In genomic region chr9:98833090-98833956, GRCh38 we compare ENCODE assay signal across 1 cellular context.
TF ChIP-seq lines count a peak whose summit lies in the region.

No MANE protein-coding gene starts in this region.

TF ChIP-seq in K562, 482 proteins besides CTCF, POLR2A, EP300 and RAD21 (continued from another document and continues in another):
- TF ChIP-seq E2F5 (CRISPR knock-in tag; IDR thresholded peaks at IDR 0.05) (no peak), KLF16 (IDR thresholded peaks at IDR 0.05) (no peak), CAMTA2 (CRISPR knock-in tag; conservative IDR thresholded peaks at IDR 0.05) (no peak), KLF1 (tag; IDR thresholded peaks at IDR 0.05) (peak; percentile 69), GTF2A2 (tag; IDR thresholded peaks at IDR 0.05) (no peak), NKRF (IDR thresholded peaks at IDR 0.05; ENCODE audit: borderline replicate concordance) (peak; percentile 87; the same call in 1 of the 2 replicates), RCOR1 (IDR thresholded peaks at IDR 0.05; ENCODE audit: borderline replicate concordance in 1 of 2, low read depth in 2 of 2, low read length in 2 of 2) (peak in 1 of 2 experiments; percentile 78; a peak in 3 of 4 replicates), NFRKB (IDR thresholded peaks at IDR 0.05; ENCODE audit: low read depth) (peak; percentile 91), EHMT2 (IDR thresholded peaks at IDR 0.05) (0 out of 2 replicates have a peak, but pooled peaks have one; percentile 3), RBM25 (IDR thresholded peaks at IDR 0.05; ENCODE audit: low read depth, low read length, severe bottlenecking) (peak; percentile 69), NFATC3 (IDR thresholded peaks at IDR 0.05) (no peak), PURB (CRISPR knock-in tag; IDR thresholded peaks at IDR 0.05; ENCODE audit: low read depth) (no peak), SETDB1 (IDR thresholded peaks at IDR 0.05; ENCODE audit: low read length) (no peak), ZC3H4 (CRISPR knock-in tag; IDR thresholded peaks at IDR 0.05; ENCODE audit: borderline replicate concordance) (no peak), KLF6 (CRISPR knock-in tag; IDR thresholded peaks at IDR 0.05; ENCODE audit: borderline replicate concordance) (no peak; the same call in 1 of the 2 replicates), JUNB (CRISPR knock-in tag; conservative IDR thresholded peaks at IDR 0.05) (no peak), PRMT5 (CRISPR knock-in tag; IDR thresholded peaks at IDR 0.05) (no peak), HNRNPUL1 (IDR thresholded peaks at IDR 0.05; ENCODE audit: low read length) (no peak), ZKSCAN1 (IDR thresholded peaks at IDR 0.05; ENCODE audit: low read depth, low read length) (peak; percentile 81), ZNF174 (CRISPR knock-in tag; IDR thresholded peaks at IDR 0.05) (no peak), TBP (optimal IDR thresholded peaks at IDR 0.05; ENCODE audit: low read depth, low read length) (peak; percentile 81), UBTF (IDR thresholded peaks at IDR 0.05; ENCODE audit: borderline replicate concordance in 1 of 2, low read depth in 2 of 2, low read length in 2 of 2) (0 out of 4 replicates have a peak, but pooled peaks of 1 of the 2 experiments have one; percentile 61), HOXB6 (CRISPR knock-in tag; IDR thresholded peaks at IDR 0.05; ENCODE audit: borderline replicate concordance) (no peak), CBFA2T3 (IDR thresholded peaks at IDR 0.05) (peak; percentile 85), SMARCC2 (IDR thresholded peaks at IDR 0.05; ENCODE audit: low read depth) (no peak), HSF4 (CRISPR knock-in tag; IDR thresholded peaks at IDR 0.05; ENCODE audit: borderline replicate concordance) (peak; percentile 42; the same call in 1 of the 2 replicates), TAF7 (tag; IDR thresholded peaks at IDR 0.05) (peak; percentile 58; the same call in 1 of the 2 replicates), XRCC4 (IDR thresholded peaks at IDR 0.05; ENCODE audit: extremely low read depth, insufficient read depth, insufficient read length) (no peak), TBL1XR1 (IDR thresholded peaks at IDR 0.05; ENCODE audit: low read length in 2 of 2) (peak; percentile 83 to 87), ZNF282 (CRISPR knock-in tag; IDR thresholded peaks at IDR 0.05) (no peak), SMAD2 (IDR thresholded peaks at IDR 0.05; ENCODE audit: low read depth, low read length) (no peak), RBM39 (optimal IDR thresholded peaks at IDR 0.05; ENCODE audit: low read depth, low read length) (no peak), CREB1 (IDR thresholded peaks at IDR 0.05) (no peak), CREB1 (CRISPR knock-in tag; IDR thresholded peaks at IDR 0.05) (peak; percentile 28; the same call in 1 of the 2 replicates), XRCC5 (IDR thresholded peaks at IDR 0.05; ENCODE audit: low read depth, low read length) (peak; percentile 64; the same call in 1 of the 2 replicates), OTX1 (CRISPR knock-in tag; IDR thresholded peaks at IDR 0.05) (peak; percentile 13; the same call in 1 of the 2 replicates), TCF3 (CRISPR knock-in tag; IDR thresholded peaks at IDR 0.05) (peak; percentile 80), HMGN3 (IDR thresholded peaks at IDR 0.05; ENCODE audit: borderline replicate concordance, extremely low read depth, insufficient read length, low read depth, low read length) (no peak), RFX5 (IDR thresholded peaks at IDR 0.05; ENCODE audit: low read depth, low read length) (no peak)
- TF ChIP-seq, protein P1, sequence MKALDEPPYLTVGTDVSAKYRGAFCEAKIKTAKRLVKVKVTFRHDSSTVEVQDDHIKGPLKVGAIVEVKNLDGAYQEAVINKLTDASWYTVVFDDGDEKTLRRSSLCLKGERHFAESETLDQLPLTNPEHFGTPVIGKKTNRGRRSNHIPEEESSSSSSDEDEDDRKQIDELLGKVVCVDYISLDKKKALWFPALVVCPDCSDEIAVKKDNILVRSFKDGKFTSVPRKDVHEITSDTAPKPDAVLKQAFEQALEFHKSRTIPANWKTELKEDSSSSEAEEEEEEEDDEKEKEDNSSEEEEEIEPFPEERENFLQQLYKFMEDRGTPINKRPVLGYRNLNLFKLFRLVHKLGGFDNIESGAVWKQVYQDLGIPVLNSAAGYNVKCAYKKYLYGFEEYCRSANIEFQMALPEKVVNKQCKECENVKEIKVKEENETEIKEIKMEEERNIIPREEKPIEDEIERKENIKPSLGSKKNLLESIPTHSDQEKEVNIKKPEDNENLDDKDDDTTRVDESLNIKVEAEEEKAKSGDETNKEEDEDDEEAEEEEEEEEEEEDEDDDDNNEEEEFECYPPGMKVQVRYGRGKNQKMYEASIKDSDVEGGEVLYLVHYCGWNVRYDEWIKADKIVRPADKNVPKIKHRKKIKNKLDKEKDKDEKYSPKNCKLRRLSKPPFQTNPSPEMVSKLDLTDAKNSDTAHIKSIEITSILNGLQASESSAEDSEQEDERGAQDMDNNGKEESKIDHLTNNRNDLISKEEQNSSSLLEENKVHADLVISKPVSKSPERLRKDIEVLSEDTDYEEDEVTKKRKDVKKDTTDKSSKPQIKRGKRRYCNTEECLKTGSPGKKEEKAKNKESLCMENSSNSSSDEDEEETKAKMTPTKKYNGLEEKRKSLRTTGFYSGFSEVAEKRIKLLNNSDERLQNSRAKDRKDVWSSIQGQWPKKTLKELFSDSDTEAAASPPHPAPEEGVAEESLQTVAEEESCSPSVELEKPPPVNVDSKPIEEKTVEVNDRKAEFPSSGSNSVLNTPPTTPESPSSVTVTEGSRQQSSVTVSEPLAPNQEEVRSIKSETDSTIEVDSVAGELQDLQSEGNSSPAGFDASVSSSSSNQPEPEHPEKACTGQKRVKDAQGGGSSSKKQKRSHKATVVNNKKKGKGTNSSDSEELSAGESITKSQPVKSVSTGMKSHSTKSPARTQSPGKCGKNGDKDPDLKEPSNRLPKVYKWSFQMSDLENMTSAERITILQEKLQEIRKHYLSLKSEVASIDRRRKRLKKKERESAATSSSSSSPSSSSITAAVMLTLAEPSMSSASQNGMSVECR (CRISPR knock-in tag; IDR thresholded peaks at IDR 0.05): 0 out of 2 replicates have a peak, but pooled peaks have one; percentile 29
- TF ChIP-seq, protein P2, sequence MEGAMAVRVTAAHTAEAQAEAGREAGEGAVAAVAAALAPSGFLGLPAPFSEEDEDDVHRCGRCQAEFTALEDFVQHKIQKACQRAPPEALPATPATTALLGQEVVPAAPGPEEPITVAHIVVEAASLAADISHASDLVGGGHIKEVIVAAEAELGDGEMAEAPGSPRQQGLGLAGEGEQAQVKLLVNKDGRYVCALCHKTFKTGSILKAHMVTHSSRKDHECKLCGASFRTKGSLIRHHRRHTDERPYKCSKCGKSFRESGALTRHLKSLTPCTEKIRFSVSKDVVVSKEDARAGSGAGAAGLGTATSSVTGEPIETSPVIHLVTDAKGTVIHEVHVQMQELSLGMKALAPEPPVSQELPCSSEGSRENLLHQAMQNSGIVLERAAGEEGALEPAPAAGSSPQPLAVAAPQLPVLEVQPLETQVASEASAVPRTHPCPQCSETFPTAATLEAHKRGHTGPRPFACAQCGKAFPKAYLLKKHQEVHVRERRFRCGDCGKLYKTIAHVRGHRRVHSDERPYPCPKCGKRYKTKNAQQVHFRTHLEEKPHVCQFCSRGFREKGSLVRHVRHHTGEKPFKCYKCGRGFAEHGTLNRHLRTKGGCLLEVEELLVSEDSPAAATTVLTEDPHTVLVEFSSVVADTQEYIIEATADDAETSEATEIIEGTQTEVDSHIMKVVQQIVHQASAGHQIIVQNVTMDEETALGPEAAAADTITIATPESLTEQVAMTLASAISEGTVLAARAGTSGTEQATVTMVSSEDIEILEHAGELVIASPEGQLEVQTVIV (CRISPR knock-in tag; IDR thresholded peaks at IDR 0.05; ENCODE audit: borderline replicate concordance): no peak
- TF ChIP-seq, protein P3, sequence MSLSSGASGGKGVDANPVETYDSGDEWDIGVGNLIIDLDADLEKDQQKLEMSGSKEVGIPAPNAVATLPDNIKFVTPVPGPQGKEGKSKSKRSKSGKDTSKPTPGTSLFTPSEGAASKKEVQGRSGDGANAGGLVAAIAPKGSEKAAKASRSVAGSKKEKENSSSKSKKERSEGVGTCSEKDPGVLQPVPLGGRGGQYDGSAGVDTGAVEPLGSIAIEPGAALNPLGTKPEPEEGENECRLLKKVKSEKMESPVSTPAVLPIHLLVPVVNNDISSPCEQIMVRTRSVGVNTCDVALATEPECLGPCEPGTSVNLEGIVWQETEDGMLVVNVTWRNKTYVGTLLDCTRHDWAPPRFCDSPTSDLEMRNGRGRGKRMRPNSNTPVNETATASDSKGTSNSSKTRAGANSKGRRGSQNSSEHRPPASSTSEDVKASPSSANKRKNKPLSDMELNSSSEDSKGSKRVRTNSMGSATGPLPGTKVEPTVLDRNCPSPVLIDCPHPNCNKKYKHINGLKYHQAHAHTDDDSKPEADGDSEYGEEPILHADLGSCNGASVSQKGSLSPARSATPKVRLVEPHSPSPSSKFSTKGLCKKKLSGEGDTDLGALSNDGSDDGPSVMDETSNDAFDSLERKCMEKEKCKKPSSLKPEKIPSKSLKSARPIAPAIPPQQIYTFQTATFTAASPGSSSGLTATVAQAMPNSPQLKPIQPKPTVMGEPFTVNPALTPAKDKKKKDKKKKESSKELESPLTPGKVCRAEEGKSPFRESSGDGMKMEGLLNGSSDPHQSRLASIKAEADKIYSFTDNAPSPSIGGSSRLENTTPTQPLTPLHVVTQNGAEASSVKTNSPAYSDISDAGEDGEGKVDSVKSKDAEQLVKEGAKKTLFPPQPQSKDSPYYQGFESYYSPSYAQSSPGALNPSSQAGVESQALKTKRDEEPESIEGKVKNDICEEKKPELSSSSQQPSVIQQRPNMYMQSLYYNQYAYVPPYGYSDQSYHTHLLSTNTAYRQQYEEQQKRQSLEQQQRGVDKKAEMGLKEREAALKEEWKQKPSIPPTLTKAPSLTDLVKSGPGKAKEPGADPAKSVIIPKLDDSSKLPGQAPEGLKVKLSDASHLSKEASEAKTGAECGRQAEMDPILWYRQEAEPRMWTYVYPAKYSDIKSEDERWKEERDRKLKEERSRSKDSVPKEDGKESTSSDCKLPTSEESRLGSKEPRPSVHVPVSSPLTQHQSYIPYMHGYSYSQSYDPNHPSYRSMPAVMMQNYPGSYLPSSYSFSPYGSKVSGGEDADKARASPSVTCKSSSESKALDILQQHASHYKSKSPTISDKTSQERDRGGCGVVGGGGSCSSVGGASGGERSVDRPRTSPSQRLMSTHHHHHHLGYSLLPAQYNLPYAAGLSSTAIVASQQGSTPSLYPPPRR (CRISPR knock-in tag; IDR thresholded peaks at IDR 0.05; ENCODE audit: borderline replicate concordance): no peak
- TF ChIP-seq, protein P4, sequence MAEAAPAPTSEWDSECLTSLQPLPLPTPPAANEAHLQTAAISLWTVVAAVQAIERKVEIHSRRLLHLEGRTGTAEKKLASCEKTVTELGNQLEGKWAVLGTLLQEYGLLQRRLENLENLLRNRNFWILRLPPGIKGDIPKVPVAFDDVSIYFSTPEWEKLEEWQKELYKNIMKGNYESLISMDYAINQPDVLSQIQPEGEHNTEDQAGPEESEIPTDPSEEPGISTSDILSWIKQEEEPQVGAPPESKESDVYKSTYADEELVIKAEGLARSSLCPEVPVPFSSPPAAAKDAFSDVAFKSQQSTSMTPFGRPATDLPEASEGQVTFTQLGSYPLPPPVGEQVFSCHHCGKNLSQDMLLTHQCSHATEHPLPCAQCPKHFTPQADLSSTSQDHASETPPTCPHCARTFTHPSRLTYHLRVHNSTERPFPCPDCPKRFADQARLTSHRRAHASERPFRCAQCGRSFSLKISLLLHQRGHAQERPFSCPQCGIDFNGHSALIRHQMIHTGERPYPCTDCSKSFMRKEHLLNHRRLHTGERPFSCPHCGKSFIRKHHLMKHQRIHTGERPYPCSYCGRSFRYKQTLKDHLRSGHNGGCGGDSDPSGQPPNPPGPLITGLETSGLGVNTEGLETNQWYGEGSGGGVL (CRISPR knock-in tag; IDR thresholded peaks at IDR 0.05): no peak
- TF ChIP-seq, protein P5, sequence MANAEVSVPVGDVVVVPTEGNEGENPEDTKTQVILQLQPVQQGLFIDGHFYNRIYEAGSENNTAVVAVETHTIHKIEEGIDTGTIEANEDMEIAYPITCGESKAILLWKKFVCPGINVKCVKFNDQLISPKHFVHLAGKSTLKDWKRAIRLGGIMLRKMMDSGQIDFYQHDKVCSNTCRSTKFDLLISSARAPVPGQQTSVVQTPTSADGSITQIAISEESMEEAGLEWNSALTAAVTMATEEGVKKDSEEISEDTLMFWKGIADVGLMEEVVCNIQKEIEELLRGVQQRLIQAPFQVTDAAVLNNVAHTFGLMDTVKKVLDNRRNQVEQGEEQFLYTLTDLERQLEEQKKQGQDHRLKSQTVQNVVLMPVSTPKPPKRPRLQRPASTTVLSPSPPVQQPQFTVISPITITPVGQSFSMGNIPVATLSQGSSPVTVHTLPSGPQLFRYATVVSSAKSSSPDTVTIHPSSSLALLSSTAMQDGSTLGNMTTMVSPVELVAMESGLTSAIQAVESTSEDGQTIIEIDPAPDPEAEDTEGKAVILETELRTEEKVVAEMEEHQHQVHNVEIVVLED (CRISPR knock-in tag; IDR thresholded peaks at IDR 0.05): no peak
